Comparison of ENCODE assay signal across 6 cellular contexts in the genomic region with DNA sequence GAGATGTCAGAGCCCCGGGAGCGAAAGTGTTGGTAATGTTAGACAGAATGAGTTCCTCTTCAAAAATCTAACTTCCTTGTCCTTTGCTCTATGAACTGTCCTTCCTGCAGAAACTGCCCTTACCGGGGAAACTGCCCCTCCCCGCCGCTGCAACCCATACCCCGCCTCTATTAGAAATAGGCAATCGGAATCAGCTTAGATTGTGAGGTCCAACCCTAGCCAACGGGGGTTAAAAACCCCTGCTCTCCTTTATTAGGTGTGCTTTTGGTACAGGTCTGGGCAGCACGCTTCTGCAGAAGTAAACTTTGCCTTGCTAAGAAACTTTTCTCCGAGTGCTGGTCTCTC. TPM values are rescaled to one million over a fixed set of nuclear protein-coding genes. Genes with fewer than 3 reads are reported as not detected.
A peak's percentile ranks its signal among the peaks of the same experiment; 100 is the strongest.
DNase-seq lines count a peak whose midpoint lies in the region; ATAC-seq lines count a peak whose summit lies in the region.

No MANE protein-coding gene starts in this region.

- H3K4me3 Mint-ChIP-seq in activated naive CD4-positive, alpha-beta T cell treated with anti-CD3 and anti-CD28 coated beads, Interleukin-2, amount 10 ng/mL, durations not matched to agents 7 days and 5 days, result peak overlapping the region; percentile 79
- peak overlapping the region; percentile 81 to 96 (median 91) for H3K4me3 Mint-ChIP-seq in naive thymus-derived CD4-positive, alpha-beta T cell

- H3K4me1 ChIP-seq in naive thymus-derived CD4-positive, alpha-beta T cell (ENCODE audit: control insufficient read depth in 2 of 2, insufficient read depth in 2 of 2, low read length in 2 of 2), result no peaks in the 10 kb centered on the region

- no peaks in the 10 kb centered on the region for H3K9me3 ChIP-seq in naive thymus-derived CD4-positive, alpha-beta T cell (ENCODE audit: control insufficient read depth in 2 of 3, low read length in 3 of 3)

- H3K27me3 Mint-ChIP-seq in activated naive CD4-positive, alpha-beta T cell treated with anti-CD3 and anti-CD28 coated beads, Interleukin-2, amount 10 ng/mL, durations not matched to agents 7 days and 5 days, result no peaks in the 10 kb centered on the region
- H3K27me3 Mint-ChIP-seq in naive thymus-derived CD4-positive, alpha-beta T cell, result no peaks in the 10 kb centered on the region

- DNase-seq in activated naive CD4-positive, alpha-beta T cell treated with anti-CD3 and anti-CD28 coated beads, Interleukin-2, amount 10 ng/mL, durations not matched to agents 7 days and 5 days, result no peak
- DNase-seq in activated naive CD4-positive, alpha-beta T cell (lab: John Stamatoyannopoulos, UW), result no peak
- no peak for DNase-seq in naive thymus-derived CD4-positive, alpha-beta T cell
- no peak for DNase-seq in cerebellum (ENCODE audit: low spot score)
- no peak for DNase-seq in stimulated activated CD4-positive, alpha-beta T cell treated with anti-CD3 and anti-CD28 coated beads, Interleukin-12 subunit alpha, Interleukin-12 subunit beta, amount 100 ng/mL, for 4 hours

- H3K36me3 ChIP-seq in naive thymus-derived CD4-positive, alpha-beta T cell (ENCODE audit: control insufficient read depth in 2 of 3, insufficient read depth in 3 of 3, low read length in 3 of 3), result peaks cover 0 to 23% (median 6%) of the 10 kb centered on the region in 3 experiments

- H3K36me3 Mint-ChIP-seq in activated naive CD4-positive, alpha-beta T cell treated with anti-CD3 and anti-CD28 coated beads, Interleukin-2, amount 10 ng/mL, durations not matched to agents 7 days and 5 days, result peaks cover 11% of the 10 kb centered on the region
- peaks cover 0 to 11% (median 0%) of the 10 kb centered on the region in 5 donors for H3K36me3 Mint-ChIP-seq in naive thymus-derived CD4-positive, alpha-beta T cell

- no peaks in the 10 kb centered on the region for H3K9me3 Mint-ChIP-seq in activated naive CD4-positive, alpha-beta T cell treated with anti-CD3 and anti-CD28 coated beads, Interleukin-2, amount 10 ng/mL, durations not matched to agents 7 days and 5 days
- no peaks in the 10 kb centered on the region for H3K9me3 Mint-ChIP-seq in naive thymus-derived CD4-positive, alpha-beta T cell

- peak; percentile 5 for ATAC-seq in naive thymus-derived CD4-positive, alpha-beta T cell

- peaks cover 36% of the 10 kb centered on the region for H3K4me1 Mint-ChIP-seq in activated naive CD4-positive, alpha-beta T cell treated with anti-CD3 and anti-CD28 coated beads, Interleukin-2, amount 10 ng/mL, durations not matched to agents 7 days and 5 days
- H3K4me1 Mint-ChIP-seq in naive thymus-derived CD4-positive, alpha-beta T cell, result peaks cover 0 to 33% (median 6%) of the 10 kb centered on the region in 7 donors

- intact Hi-C loops in naive thymus-derived CD4-positive, alpha-beta T cell (cut with micrococcal nuclease), result loop anchor here (1.0 to 10.0 kb wide), 8 partner anchors 11 to 1336 kb away; a partner anchor contains a TSS

- CTCF ChIA-PET in activated naive CD4-positive, alpha-beta T cell treated with anti-CD3 and anti-CD28 coated beads, Interleukin-2, amount 10 ng/mL, durations not matched to agents 7 days and 5 days (lab: Charles Lee), result interaction anchor here (0.7 to 7.1 kb wide), 11 partner anchors 10 to 983 kb away, joined by 3 to 54 read pairs (median 4); a partner anchor contains a TSS
- CTCF ChIA-PET in naive thymus-derived CD4-positive, alpha-beta T cell (lab: Charles Lee), result interaction anchor here (0.6 to 7.0 kb wide), 16 partner anchors 9 to 190 kb away, joined by 3 to 100 read pairs (median 4); a partner anchor contains a TSS

- peak overlapping the region; percentile 94 for H3K27ac Mint-ChIP-seq in activated naive CD4-positive, alpha-beta T cell treated with anti-CD3 and anti-CD28 coated beads, Interleukin-2, amount 10 ng/mL, durations not matched to agents 7 days and 5 days
- peak overlapping the region; percentile 83 to 96 (median 90) for H3K27ac Mint-ChIP-seq in naive thymus-derived CD4-positive, alpha-beta T cell

- peak overlapping the region; percentile 93 for H3K27ac ChIP-seq in angular gyrus (ENCODE audit: low read depth, low read length)
- peak overlapping the region; percentile 77 for H3K27ac ChIP-seq in naive thymus-derived CD4-positive, alpha-beta T cell (ENCODE audit: low read depth, low read length)

- no peaks in the 10 kb centered on the region for H3K27me3 ChIP-seq in naive thymus-derived CD4-positive, alpha-beta T cell (ENCODE audit: control insufficient read depth in 2 of 2, insufficient read depth in 2 of 2, low read length in 2 of 2)

- POLR2A ChIA-PET in naive thymus-derived CD4-positive, alpha-beta T cell (lab: Charles Lee), result interaction anchor here (0.6 to 2.9 kb wide), 9 partner anchors 11 to 432 kb away, joined by 3 to 26 read pairs (median 4); a partner anchor contains a TSS

- peak overlapping the region; percentile 69 for H3K4me3 ChIP-seq in naive thymus-derived CD4-positive, alpha-beta T cell (ENCODE audit: low read length)

RNA-seq across cellular contexts. Expression of a gene that starts 11.5 kb away (rescaled TPM):
- total RNA-seq in naive thymus-derived CD4-positive, alpha-beta T cell, result 100 to 1,000 TPM; 197 to 473 (median 207) TPM
- 10 to 100 TPM; 65.0 to 72.6 TPM for polyA plus RNA-seq in naive thymus-derived CD4-positive, alpha-beta T cell
- total RNA-seq in cerebellum, result 89.6 TPM

RNA-seq across cellular contexts. Expression of a gene that starts 13.1 kb away (rescaled TPM):
- total RNA-seq in naive thymus-derived CD4-positive, alpha-beta T cell, result 100 to 1,000 TPM in 4 of 5 experiments, 10 to 100 TPM in 1; 72.8 to 174 (median 119) TPM
- 100 to 1,000 TPM; 153 to 173 TPM for polyA plus RNA-seq in naive thymus-derived CD4-positive, alpha-beta T cell
- 145 TPM for total RNA-seq in cerebellum

RNA-seq across cellular contexts. Expression of a gene that starts 13.7 kb away (rescaled TPM):
- total RNA-seq in naive thymus-derived CD4-positive, alpha-beta T cell, result 10 to 100 TPM; 20.9 to 56.7 (median 44.7) TPM
- polyA plus RNA-seq in naive thymus-derived CD4-positive, alpha-beta T cell, result 100 to 1,000 TPM; 153 to 166 TPM
- 58.7 TPM for total RNA-seq in cerebellum

RNA-seq across cellular contexts. Expression of a gene that starts 17.4 kb away (rescaled TPM):
- total RNA-seq in naive thymus-derived CD4-positive, alpha-beta T cell, result not detected
- polyA plus RNA-seq in naive thymus-derived CD4-positive, alpha-beta T cell, result not detected
- total RNA-seq in cerebellum, result not detected

RNA-seq across cellular contexts. Expression of a gene that starts 23.9 kb away (rescaled TPM):
- total RNA-seq in naive thymus-derived CD4-positive, alpha-beta T cell, result not detected
- not detected for polyA plus RNA-seq in naive thymus-derived CD4-positive, alpha-beta T cell
- total RNA-seq in cerebellum, result 1.8 TPM
